In genomic region chr7:151680810-151681209, GRCh38 we compare ENCODE assay signal across 14 cellular contexts.
DNase-seq lines count a peak whose midpoint lies in the region; ATAC-seq and TF ChIP-seq lines count a peak whose summit lies in the region.
"Had no signal": no experiment of that assay in that cellular context is flagged by ENCODE, and none has a peak within 500 bp of the region (broad histone marks: within the 10 kb centered on the region; RNA-seq: fewer than 3 reads in every experiment).

No MANE protein-coding gene starts in this region.

- no peaks in the 10 kb centered on the region for H3K9me3 ChIP-seq in gastroesophageal sphincter
- H3K9me3 ChIP-seq in spleen = no peaks in the 10 kb centered on the region
- H3K9me3 ChIP-seq: right lobe of liver had no signal

- H3K36me3 ChIP-seq in gastroesophageal sphincter (no peaks in the 10 kb centered on the region), spleen (no peaks in the 10 kb centered on the region)
- H3K36me3 ChIP-seq: right lobe of liver had no signal

- intact Hi-C loops in spleen (cut with DNase I; ENCODE audit: low total_unique reads) = no loop called here

- H3K4me1 ChIP-seq in gastroesophageal sphincter (peaks cover 0 to 71% (median 12%) of the 10 kb centered on the region in 3 donors), spleen (peaks cover 0 to 30% (median 14%) of the 10 kb centered on the region in 6 donors)

- TF ChIP-seq EP300 in gastroesophageal sphincter (IDR thresholded peaks at IDR 0.05) = no peak

- no peak for TF ChIP-seq POLR2A in gastroesophageal sphincter (IDR thresholded peaks at IDR 0.05)
- no peak for TF ChIP-seq POLR2A in spleen (IDR thresholded peaks at IDR 0.05)

- H3K4me3 ChIP-seq in gastroesophageal sphincter (no peak overlapping the region), spleen (no peak overlapping the region)
- H3K4me3 ChIP-seq: right lobe of liver had no signal

- ATAC-seq in gastroesophageal sphincter = peak; percentile 89
- ATAC-seq in HG02588 (IDR thresholded peaks at IDR 0.05; ENCODE audit: unreplicated experiment) = no peak
- ATAC-seq: right lobe of liver had no signal

- H3K27ac ChIP-seq in angular gyrus (ENCODE audit: low read depth, low read length) (peak overlapping the region; percentile 4), gastroesophageal sphincter (peak overlapping the region; percentile 76 to 88 (median 80)), spleen (peak overlapping the region in 6 of 8 donors; percentile 32 to 73 (median 68))
- H3K27ac ChIP-seq: right lobe of liver had no signal

- H3K27me3 ChIP-seq in gastroesophageal sphincter = no peaks in the 10 kb centered on the region
- H3K27me3 ChIP-seq in spleen (replicated peaks in 1 of 7) = no peaks in the 10 kb centered on the region
- H3K27me3 ChIP-seq: right lobe of liver had no signal

- DNase-seq in EH (ENCODE audit: low read depth) (peak; percentile 78), spleen (no peak), NCI-H2029 treated with DMSO at 0.1 percent for 48 hours (lab: John Stamatoyannopoulos, UW) (no peak), amniotic stem cell (lab: John Stamatoyannopoulos, UW) (no peak), NCI-H1417 treated with DMSO at 0.1 percent for 48 hours (lab: John Stamatoyannopoulos, UW) (no peak)
- DNase-seq: activated gamma-delta T cell, dermis blood vessel endothelial cell, GF-D8, hypothalamus, NCI-H146, right lobe of liver had no signal

- no peak for TF ChIP-seq CTCF in gastroesophageal sphincter (IDR thresholded peaks at IDR 0.05)
- TF ChIP-seq CTCF in spleen (IDR thresholded peaks at IDR 0.05 in 8 of 11, conservative IDR thresholded peaks at IDR 0.05 in 3 of 11) = no peak

- 53 to 100% methylated on average over 4 to 5 of the region's 7 CpGs for WGBS in gastroesophageal sphincter (ENCODE audit: low coverage in 1 of 2), 2 donors
- 72 to 86% (median 80%) methylated on average over 6 to 7 of the region's 7 CpGs for WGBS in spleen, 5 donors

Comparison
In these comparisons a context has a peak if more than half of its experiments do, and no peak if none do; other contexts are left out.
1. H3K27ac ChIP-seq: peak in every context shown above with its lines; median percentile 80 in gastroesophageal sphincter; 68 in spleen; 4 in angular gyrus.